Comparison of ENCODE assay signal across 14 cellular contexts in the genomic region with DNA sequence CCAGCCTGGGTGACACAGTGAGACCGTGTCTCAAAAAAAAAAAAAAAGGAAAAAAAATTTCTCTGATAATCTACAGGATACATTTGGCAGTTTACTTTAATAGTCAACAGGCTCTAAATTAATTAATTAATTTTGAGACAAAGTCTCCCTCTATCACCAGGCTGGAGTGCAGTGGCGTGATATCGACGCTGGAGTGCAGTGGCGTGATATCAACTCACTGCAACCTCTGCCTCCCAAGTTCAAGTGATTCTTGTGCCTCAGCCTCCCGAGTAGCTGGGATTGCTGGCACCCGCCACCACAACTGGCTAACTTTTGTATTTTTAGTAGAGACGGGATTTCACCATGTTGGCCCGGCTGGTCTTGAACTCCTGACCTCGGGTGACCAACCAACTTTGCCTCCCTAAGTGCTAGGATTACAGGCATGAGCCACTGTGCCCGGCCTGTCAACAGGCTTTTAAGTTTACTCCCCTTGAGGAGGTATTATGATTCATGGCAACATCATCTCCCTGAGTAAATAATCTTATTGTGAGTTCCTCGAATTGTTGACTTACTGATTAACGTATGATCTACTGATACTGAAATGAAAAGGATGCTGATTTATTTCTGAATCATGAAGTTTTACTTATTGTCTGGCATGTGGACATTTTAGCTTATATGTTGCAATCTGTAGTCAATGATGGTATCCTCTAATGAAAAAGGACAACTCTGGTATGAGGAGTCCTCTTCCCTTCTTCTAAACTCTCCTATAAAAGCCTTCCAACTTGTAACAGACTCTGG. TPM values are rescaled to one million over a fixed set of nuclear protein-coding genes. Genes with fewer than 3 reads are reported as not detected.
DNase-seq lines count a peak whose midpoint lies in the region; ATAC-seq and TF ChIP-seq lines count a peak whose summit lies in the region.
"Had no signal": no experiment of that assay in that cellular context is flagged by ENCODE, and none has a peak within 500 bp of the region (broad histone marks: within the 10 kb centered on the region; RNA-seq: fewer than 3 reads in every experiment).

No MANE protein-coding gene starts in this region.

- no peak overlapping the region for H3K4me3 ChIP-seq in kidney epithelial cell (ENCODE audit: low read depth, low read length)
- H3K4me3 ChIP-seq: body of pancreas, gastrocnemius medialis, psoas muscle, upper lobe of right lung had no signal

- H3K9me3 Mint-ChIP-seq in HFFc6: peaks cover 8% of the 10 kb centered on the region; the same call in 1 of the 2 replicates

- H3K27me3 Mint-ChIP-seq in HFFc6 (ENCODE audit: insufficient read depth): peaks cover 3% of the 10 kb centered on the region; the same call in 1 of the 2 replicates

- peak overlapping the region; percentile 81 for H3K27ac Mint-ChIP-seq in HFFc6

- peak overlapping the region; percentile 37 for H3K4me3 Mint-ChIP-seq in HFFc6

- peaks cover 35% of the 10 kb centered on the region for H3K4me1 Mint-ChIP-seq in HFFc6 (ENCODE audit: low read depth)

- in situ Hi-C loops in ACHN (cut with HindIII; ENCODE audit: low pct_ligation_motif_present, low pct_unique_long_range_greater_than_20kb, low sequenced_read_pairs): no loop called here

- ATAC-seq in GM19467 (IDR thresholded peaks at IDR 0.05; ENCODE audit: unreplicated experiment) (no peak), GM18498 (IDR thresholded peaks at IDR 0.05; ENCODE audit: unreplicated experiment) (no peak)
- ATAC-seq: body of pancreas, gastrocnemius medialis, psoas muscle, upper lobe of right lung had no signal

- no peak for TF ChIP-seq CTCF in AG09319 (IDR thresholded peaks at IDR 0.05; ENCODE audit: low read depth, low read length)
- no peak for TF ChIP-seq CTCF in HFFc6 (IDR thresholded peaks at IDR 0.05)
- no peak for TF ChIP-seq CTCF in kidney epithelial cell (IDR thresholded peaks at IDR 0.05; ENCODE audit: insufficient read depth, low read length, poor library complexity, severe bottlenecking)

- DNase-seq in AG09319 (ENCODE audit: extremely low read depth, low read depth) (peak; percentile 90), HFFc6 (peak; percentile 97), amniotic stem cell (lab: John Stamatoyannopoulos, UW) (peak; percentile 80), kidney epithelial cell (ENCODE audit: low read depth) (peak; percentile 39), Kasumi-1 (lab: John Stamatoyannopoulos, UW) (no peak), ACHN (no peak)
- DNase-seq: body of pancreas, gastrocnemius medialis, NCI-H774, psoas muscle, T-helper 2 cell, upper lobe of right lung had no signal

- H3K36me3 Mint-ChIP-seq in HFFc6 (ENCODE audit: low read depth): peaks cover 18% of the 10 kb centered on the region

- no peaks in the 10 kb centered on the region for H3K36me3 ChIP-seq in kidney epithelial cell (ENCODE audit: control insufficient read depth, insufficient read depth, low read length)
- H3K36me3 ChIP-seq: gastrocnemius medialis, upper lobe of right lung had no signal

- no peaks in the 10 kb centered on the region for H3K27me3 ChIP-seq in kidney epithelial cell (ENCODE audit: control insufficient read depth, insufficient read depth, low read length)
- H3K27me3 ChIP-seq: body of pancreas, gastrocnemius medialis, upper lobe of right lung had no signal

RNA-seq across cellular contexts. Expression of gene MTRF1, which starts 21.3 kb away (rescaled TPM):
- total RNA-seq in HFFc6 (2021; fragmentation: NEBNext Ultra II Directional; extraction: Animal tissue kit (Norgen Biotek cat#: 25700)): 10 to 100 TPM in 3 of 6 experiments, 1 to 10 TPM in 3; 6.7 to 10.9 (median 9.3) TPM
- total RNA-seq in kidney epithelial cell: 8.5 and 11.1 TPM in 2 replicates

RNA-seq across cellular contexts. Expression of gene NAA16, which starts 26.4 kb away (rescaled TPM):
- 10 to 100 TPM in 4 of 6 experiments, 1 to 10 TPM in 2; 8.9 to 13.6 (median 10.2) TPM for total RNA-seq in HFFc6 (2021; fragmentation: NEBNext Ultra II Directional; extraction: Animal tissue kit (Norgen Biotek cat#: 25700))
- total RNA-seq in kidney epithelial cell: 10.1 and 13.7 TPM in 2 replicates

Comparison
In these comparisons a context has a peak if more than half of its experiments do, and no peak if none do; other contexts are left out.
1. DNase-seq: peak in AG09319 (single experiment), HFFc6 (single experiment), amniotic stem cell (single experiment) and kidney epithelial cell (single experiment); none in Kasumi-1 (0 of 2) and ACHN (single experiment).